ENCODE assay signal across 23 cellular contexts in genomic region chr1:185068362-185068761, GRCh38. TPM values are rescaled to one million over a fixed set of nuclear protein-coding genes. Genes with fewer than 3 reads are reported as not detected.
DNase-seq lines count a peak whose midpoint lies in the region; ATAC-seq, FAIRE-seq and TF ChIP-seq lines count a peak whose summit lies in the region.
"Had no signal": no experiment of that assay in that cellular context is flagged by ENCODE, and none has a peak within 500 bp of the region (broad histone marks: within the 10 kb centered on the region; RNA-seq: fewer than 3 reads in every experiment).

No MANE protein-coding gene starts in this region.

- FAIRE-seq in keratinocyte (lab: Jason Lieb, UNC): peak; percentile 49
- FAIRE-seq: A204.1, GM19239, H54, RCC 7860 had no signal

- peaks cover 59% of the 10 kb centered on the region for H3K4me1 Mint-ChIP-seq in WTC11
- no peaks in the 10 kb centered on the region for H3K4me1 Mint-ChIP-seq in activated naive CD4-positive, alpha-beta T cell treated with anti-CD3 and anti-CD28 coated beads, Interleukin-2, amount 10 ng/mL, durations not matched to agents 7 days and 5 days

- no peaks in the 10 kb centered on the region for H3K27me3 Mint-ChIP-seq in WTC11 (ENCODE audit: low read depth)
- H3K27me3 Mint-ChIP-seq in activated naive CD4-positive, alpha-beta T cell treated with anti-CD3 and anti-CD28 coated beads, Interleukin-2, amount 10 ng/mL, durations not matched to agents 7 days and 5 days: no peaks in the 10 kb centered on the region
- H3K27me3 Mint-ChIP-seq: CD8-positive, alpha-beta memory T cell had no signal

- no peak for TF ChIP-seq POLR2A in stomach (IDR thresholded peaks at IDR 0.05)

- POLR2A ChIA-PET in WTC11 (lab: Charles Lee): interaction anchor here (1.0 kb wide), 1 partner anchor 23 kb away, joined by 4 read pairs; the partner anchor contains the start of gene RNF2

- no peaks in the 10 kb centered on the region for H3K9me3 ChIP-seq in right atrium auricular region
- no peaks in the 10 kb centered on the region for H3K9me3 ChIP-seq in keratinocyte (ENCODE audit: control insufficient read depth, low read depth, low read length)
- H3K9me3 ChIP-seq in stomach: no peaks in the 10 kb centered on the region
- H3K9me3 ChIP-seq: SJSA1 had no signal

- no peaks in the 10 kb centered on the region for H3K9me1 ChIP-seq in keratinocyte (ENCODE audit: control insufficient read depth, extremely low read depth, insufficient read depth, low read length)

- H3K27ac Mint-ChIP-seq in WTC11: peak overlapping the region; percentile 51
- no peak overlapping the region for H3K27ac Mint-ChIP-seq in activated naive CD4-positive, alpha-beta T cell treated with anti-CD3 and anti-CD28 coated beads, Interleukin-2, amount 10 ng/mL, durations not matched to agents 7 days and 5 days

- no peak overlapping the region for H3K4me3 Mint-ChIP-seq in WTC11
- no peak overlapping the region for H3K4me3 Mint-ChIP-seq in activated naive CD4-positive, alpha-beta T cell treated with anti-CD3 and anti-CD28 coated beads, Interleukin-2, amount 10 ng/mL, durations not matched to agents 7 days and 5 days
- H3K4me3 Mint-ChIP-seq: CD8-positive, alpha-beta memory T cell had no signal

- DNase-seq in Right ventricle myocardium superior (no peak), right atrium auricular region (ENCODE audit: low spot score) (no peak), WTC11 (ENCODE audit: low spot score) (no peak), keratinocyte (ENCODE audit: low read depth, low spot score) (no peak), stomach (peak; percentile 28), germinal center (ENCODE audit: low spot score) (no peak)
- DNase-seq in activated naive CD4-positive, alpha-beta T cell treated with anti-CD3 and anti-CD28 coated beads, Interleukin-2, amount 10 ng/mL, durations not matched to agents 7 days and 5 days: no peak
- DNase-seq: Calu3; CD8-positive, alpha-beta memory T cell; GF-D8; Kasumi-1; NCI-H1105 treated with DMSO at 0.1 percent for 48 hours; NCI-H1694 treated with DMSO at 0.1 percent for 48 hours; NCI-H2081 treated with DMSO at 0.1 percent for 48 hours; NCI-H2171 treated with DMSO at 0.1 percent for 48 hours; NCI-H524 treated with DMSO at 0.1 percent for 48 hours; NCI-H82 had no signal

- H3K27ac ChIP-seq in right atrium auricular region (no peak overlapping the region), keratinocyte (ENCODE audit: control insufficient read depth, insufficient read depth, low read length) (no peak overlapping the region), stomach (no peak overlapping the region)
- H3K27ac ChIP-seq: SJSA1 had no signal

- H3K36me3 Mint-ChIP-seq in WTC11: peaks cover 26% of the 10 kb centered on the region
- peaks cover 30% of the 10 kb centered on the region for H3K36me3 Mint-ChIP-seq in activated naive CD4-positive, alpha-beta T cell treated with anti-CD3 and anti-CD28 coated beads, Interleukin-2, amount 10 ng/mL, durations not matched to agents 7 days and 5 days

- H3K9me3 Mint-ChIP-seq in WTC11: peaks cover 18% of the 10 kb centered on the region
- peaks cover 5% of the 10 kb centered on the region for H3K9me3 Mint-ChIP-seq in activated naive CD4-positive, alpha-beta T cell treated with anti-CD3 and anti-CD28 coated beads, Interleukin-2, amount 10 ng/mL, durations not matched to agents 7 days and 5 days
- H3K9me3 Mint-ChIP-seq: CD8-positive, alpha-beta memory T cell had no signal

- no peaks in the 10 kb centered on the region for H4K20me1 ChIP-seq in keratinocyte (ENCODE audit: control insufficient read depth, extremely low read depth, insufficient read depth, low read length)

- H3K4me1 ChIP-seq in right atrium auricular region: peaks cover 0 to 5% of the 10 kb centered on the region in 2 donors
- H3K4me1 ChIP-seq in keratinocyte (ENCODE audit: control insufficient read depth, extremely low read depth, insufficient read depth, low read length): peaks cover 8% of the 10 kb centered on the region
- H3K4me1 ChIP-seq in stomach: peaks cover 0 to 11% (median 5%) of the 10 kb centered on the region in 4 donors

- dilution Hi-C loops in keratinocyte (cut with MboI; ENCODE audit: extremely low pct_ligation_motif_present, low sequenced_read_pairs): no loop called here

- H3K79me2 ChIP-seq in keratinocyte (ENCODE audit: control insufficient read depth, insufficient read depth, low read length): peaks cover 28% of the 10 kb centered on the region

- TF ChIP-seq EP300 in stomach (IDR thresholded peaks at IDR 0.05): no peak

- no peaks in the 10 kb centered on the region for H3K36me3 ChIP-seq in right atrium auricular region
- no peaks in the 10 kb centered on the region for H3K36me3 ChIP-seq in keratinocyte (ENCODE audit: control insufficient read depth in 2 of 2, extremely low read depth in 1 of 2, insufficient read depth in 2 of 2, low read length in 2 of 2)
- no peaks in the 10 kb centered on the region for H3K36me3 ChIP-seq in stomach

- CTCF ChIA-PET in WTC11 (lab: Charles Lee): no interaction called here
- CTCF ChIA-PET in activated naive CD4-positive, alpha-beta T cell treated with anti-CD3 and anti-CD28 coated beads, Interleukin-2, amount 10 ng/mL, durations not matched to agents 7 days and 5 days (lab: Charles Lee): no interaction called here

- H3K4me3 ChIP-seq in right atrium auricular region (no peak overlapping the region), keratinocyte (ENCODE audit: control insufficient read depth in 2 of 3, extremely low read depth in 1 of 3, insufficient read depth in 2 of 3, low read depth in 1 of 3, low read length in 3 of 3) (no peak overlapping the region), stomach (no peak overlapping the region)
- H3K4me3 ChIP-seq: SJSA1 had no signal

- TF ChIP-seq CTCF in right atrium auricular region (IDR thresholded peaks at IDR 0.05) (no peak), WTC11 (IDR thresholded peaks at IDR 0.05) (no peak), keratinocyte (optimal IDR thresholded peaks at IDR 0.05 in 1 of 3, IDR thresholded peaks at IDR 0.05 in 1 of 3, conservative IDR thresholded peaks at IDR 0.05 in 1 of 3; ENCODE audit: extremely low read depth in 1 of 3, insufficient read depth in 2 of 3, low read length in 3 of 3) (no peak), stomach (IDR thresholded peaks at IDR 0.05) (no peak)

- H3K4me2 ChIP-seq in keratinocyte (ENCODE audit: control insufficient read depth, extremely low read depth, insufficient read depth, low read depth, low read length): peak overlapping the region; percentile 39

- no peak overlapping the region for H3K9ac ChIP-seq in keratinocyte (ENCODE audit: control insufficient read depth, extremely low read depth, insufficient read depth, low read length)

- no peak overlapping the region for H2AFZ ChIP-seq in keratinocyte (ENCODE audit: control insufficient read depth, low read length)

- H3K27me3 ChIP-seq in right atrium auricular region (no peaks in the 10 kb centered on the region), keratinocyte (ENCODE audit: control insufficient read depth, extremely low read depth, insufficient read depth, low read length) (no peaks in the 10 kb centered on the region), stomach (no peaks in the 10 kb centered on the region)
- H3K27me3 ChIP-seq: SJSA1 had no signal

- intact Hi-C loops in Right ventricle myocardium superior (cut with DNase I): no loop called here
- intact Hi-C loops in stomach (cut with DNase I; ENCODE audit: low total_unique reads): no loop called here

- ATAC-seq in Right ventricle myocardium superior (ENCODE audit: poor library complexity) (peak; percentile 46), WTC11 (no peak), HG03095 (IDR thresholded peaks at IDR 0.05; ENCODE audit: unreplicated experiment) (no peak)

TF ChIP-seq in WTC11, 78 proteins besides CTCF, POLR2A, EP300 and RAD21 (continues in another document):
- TF ChIP-seq GTF2I (CRISPR knock-in tag; conservative IDR thresholded peaks at IDR 0.05): no peak
- TF ChIP-seq, protein P1, sequence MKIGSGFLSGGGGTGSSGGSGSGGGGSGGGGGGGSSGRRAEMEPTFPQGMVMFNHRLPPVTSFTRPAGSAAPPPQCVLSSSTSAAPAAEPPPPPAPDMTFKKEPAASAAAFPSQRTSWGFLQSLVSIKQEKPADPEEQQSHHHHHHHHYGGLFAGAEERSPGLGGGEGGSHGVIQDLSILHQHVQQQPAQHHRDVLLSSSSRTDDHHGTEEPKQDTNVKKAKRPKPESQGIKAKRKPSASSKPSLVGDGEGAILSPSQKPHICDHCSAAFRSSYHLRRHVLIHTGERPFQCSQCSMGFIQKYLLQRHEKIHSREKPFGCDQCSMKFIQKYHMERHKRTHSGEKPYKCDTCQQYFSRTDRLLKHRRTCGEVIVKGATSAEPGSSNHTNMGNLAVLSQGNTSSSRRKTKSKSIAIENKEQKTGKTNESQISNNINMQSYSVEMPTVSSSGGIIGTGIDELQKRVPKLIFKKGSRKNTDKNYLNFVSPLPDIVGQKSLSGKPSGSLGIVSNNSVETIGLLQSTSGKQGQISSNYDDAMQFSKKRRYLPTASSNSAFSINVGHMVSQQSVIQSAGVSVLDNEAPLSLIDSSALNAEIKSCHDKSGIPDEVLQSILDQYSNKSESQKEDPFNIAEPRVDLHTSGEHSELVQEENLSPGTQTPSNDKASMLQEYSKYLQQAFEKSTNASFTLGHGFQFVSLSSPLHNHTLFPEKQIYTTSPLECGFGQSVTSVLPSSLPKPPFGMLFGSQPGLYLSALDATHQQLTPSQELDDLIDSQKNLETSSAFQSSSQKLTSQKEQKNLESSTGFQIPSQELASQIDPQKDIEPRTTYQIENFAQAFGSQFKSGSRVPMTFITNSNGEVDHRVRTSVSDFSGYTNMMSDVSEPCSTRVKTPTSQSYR (CRISPR knock-in tag; IDR thresholded peaks at IDR 0.05): no peak

RNA-seq across cellular contexts. Expression of gene RNF2, which starts 23.0 kb away (rescaled TPM):
- 9.8 TPM for total RNA-seq in Right ventricle myocardium superior
- 10 to 100 TPM; 12.6 to 14.1 TPM for total RNA-seq in right atrium auricular region
- total RNA-seq in WTC11 (2021): 37.3 to 47.8 TPM (median 45.2 TPM) in 3 replicates
- polyA plus RNA-seq in keratinocyte: 19.6 to 29.2 TPM (median 27.9 TPM) in 3 replicates
- 69.5 TPM for polyA plus RNA-seq in keratinocyte (2011; ENCODE audit: low read depth)
- 19.1 and 39.4 TPM in 2 replicates for polyA plus RNA-seq in keratinocyte (2011; cell fraction: cytosol; rRNA removed)
- 11.3 and 12.9 TPM in 2 replicates for polyA plus RNA-seq in keratinocyte (2011; cell fraction: nucleus; rRNA removed)
- 15.9 and 22.2 TPM in 2 replicates for polyA plus RNA-seq in keratinocyte (2012; ENCODE audit: low replicate concordance)
- 6.6 to 63.3 TPM (median 23.8 TPM) in 3 replicates for polyA minus RNA-seq in keratinocyte
- polyA minus RNA-seq in keratinocyte (2011; cell fraction: cytosol; rRNA and poly(A)+ RNA removed): 20.0 TPM
- polyA minus RNA-seq in keratinocyte (2011; cell fraction: nucleus; rRNA and poly(A)+ RNA removed): 3.7 and 24.0 TPM in 2 replicates
- 10 to 100 TPM in 2 of 5 donors, 1 to 10 TPM in 2, under 1 TPM in 1; 0.29 to 76.1 (median 7.0) TPM for total RNA-seq in stomach
- polyA plus RNA-seq in stomach: 1 to 10 TPM; 4.2 to 8.4 (median 5.8) TPM
